ENCODE assay signal across 8 cellular contexts in genomic region chr3:39000008-39000450, GRCh38. TPM values are rescaled to one million over a fixed set of nuclear protein-coding genes. Genes with fewer than 3 reads are reported as not detected.
A peak's percentile ranks its signal among the peaks of the same experiment; 100 is the strongest.
DNase-seq lines count a peak whose midpoint lies in the region; ATAC-seq and TF ChIP-seq lines count a peak whose summit lies in the region.

No MANE protein-coding gene starts in this region.

- peaks cover 4% of the 10 kb centered on the region for H3K36me3 Mint-ChIP-seq in endothelial cell (ENCODE audit: low read depth, unreplicated experiment)
- H3K36me3 Mint-ChIP-seq in naive thymus-derived CD8-positive, alpha-beta T cell, result no peaks in the 10 kb centered on the region

- H3K4me1 Mint-ChIP-seq in endothelial cell (ENCODE audit: unreplicated experiment), result no peaks in the 10 kb centered on the region
- no peaks in the 10 kb centered on the region for H3K4me1 Mint-ChIP-seq in naive thymus-derived CD8-positive, alpha-beta T cell

- no peaks in the 10 kb centered on the region for H3K27me3 Mint-ChIP-seq in endothelial cell (ENCODE audit: unreplicated experiment)
- H3K27me3 Mint-ChIP-seq in naive thymus-derived CD8-positive, alpha-beta T cell, result peaks cover 0 to 13% (median 7%) of the 10 kb centered on the region in 5 donors

- TF ChIP-seq CTCF in endothelial cell (IDR thresholded peaks at IDR 0.05; ENCODE audit: unreplicated experiment), result peak; percentile 61

- no peak overlapping the region for H3K27ac Mint-ChIP-seq in endothelial cell (ENCODE audit: unreplicated experiment)
- no peak overlapping the region for H3K27ac Mint-ChIP-seq in naive thymus-derived CD8-positive, alpha-beta T cell

- ATAC-seq in GM21576 (IDR thresholded peaks at IDR 0.05; ENCODE audit: unreplicated experiment) (peak; percentile 64), GM21825 (IDR thresholded peaks at IDR 0.05; ENCODE audit: unreplicated experiment) (no peak), HG03521 (IDR thresholded peaks at IDR 0.05; ENCODE audit: unreplicated experiment) (no peak)
- peak; percentile 53 to 70 for ATAC-seq in naive thymus-derived CD8-positive, alpha-beta T cell

- no peak overlapping the region for H3K4me3 Mint-ChIP-seq in endothelial cell (ENCODE audit: unreplicated experiment)
- no peak overlapping the region for H3K4me3 Mint-ChIP-seq in naive thymus-derived CD8-positive, alpha-beta T cell

- POLR2A ChIA-PET in naive thymus-derived CD8-positive, alpha-beta T cell (lab: Charles Lee), result no interaction called here

- DNase-seq in ELF-1 (ENCODE audit: low read depth, low spot score), result peak; percentile 72
- peak; percentile 58 for DNase-seq in M059J (ENCODE audit: low read depth)
- peak; percentile 59 for DNase-seq in RPMI8226
- no peak for DNase-seq in endothelial cell (ENCODE audit: low spot score)
- DNase-seq in naive thymus-derived CD8-positive, alpha-beta T cell, result peak in 3 of 10 donors; percentile 37 to 43 (median 37)

- H3K9me3 Mint-ChIP-seq in endothelial cell (ENCODE audit: unreplicated experiment), result no peaks in the 10 kb centered on the region
- no peaks in the 10 kb centered on the region for H3K9me3 Mint-ChIP-seq in naive thymus-derived CD8-positive, alpha-beta T cell

RNA-seq across cellular contexts. Expression of gene SCN11A, which starts 51.7 kb away (rescaled TPM):
- total RNA-seq in M059J (2014; rRNA removed; shearing (Covaris generic)), result not detected in 2 replicates
- 0.69 TPM for total RNA-seq in endothelial cell (ENCODE audit: unreplicated experiment)
- under 1 TPM; 0.39 to 0.47 TPM for total RNA-seq in naive thymus-derived CD8-positive, alpha-beta T cell
- not detected for polyA plus RNA-seq in naive thymus-derived CD8-positive, alpha-beta T cell

RNA-seq across cellular contexts. Expression of gene WDR48, which starts 51.8 kb away (rescaled TPM):
- total RNA-seq in M059J (2014; rRNA removed; shearing (Covaris generic)), result 11.4 and 20.0 TPM in 2 replicates
- 33.4 TPM for total RNA-seq in endothelial cell (ENCODE audit: unreplicated experiment)
- total RNA-seq in naive thymus-derived CD8-positive, alpha-beta T cell, result 10 to 100 TPM; 66.5 to 70.8 TPM
- polyA plus RNA-seq in naive thymus-derived CD8-positive, alpha-beta T cell, result 10 to 100 TPM; 32.7 to 37.3 (median 33.3) TPM

Comparison
In these comparisons a context has a peak if more than half of its experiments do, and no peak if none do; other contexts are left out.
1. ATAC-seq: peak in GM21576 (single experiment) and naive thymus-derived CD8-positive, alpha-beta T cell (2 of 2); none in GM21825 (single experiment) and HG03521 (single experiment).